ENCODE assay signal across 15 cellular contexts in the genomic region with DNA sequence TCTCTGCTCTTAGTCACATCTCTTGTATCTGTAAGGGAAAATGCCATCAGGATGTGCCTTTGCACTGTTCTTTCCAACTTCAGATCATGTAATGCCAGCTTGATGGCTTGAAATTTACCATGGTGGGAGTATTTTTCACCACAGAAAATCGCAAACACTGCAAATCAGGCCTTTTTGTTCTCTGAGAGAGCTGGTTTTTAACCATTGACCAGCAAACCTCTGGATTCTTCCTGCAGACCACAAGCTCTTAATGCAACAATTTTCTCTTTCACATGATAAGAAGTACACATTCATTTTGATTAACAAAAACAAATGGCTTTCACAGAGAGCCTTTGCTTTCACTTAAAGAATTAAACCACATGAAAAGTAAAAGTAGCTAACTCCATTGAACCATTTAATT.
DNase-seq lines count a peak whose midpoint lies in the region; ATAC-seq and TF ChIP-seq lines count a peak whose summit lies in the region.
"Had no signal": no experiment of that assay in that cellular context is flagged by ENCODE, and none has a peak within 500 bp of the region (broad histone marks: within the 10 kb centered on the region; RNA-seq: fewer than 3 reads in every experiment).

No MANE protein-coding gene starts in this region.

- peaks cover 5% of the 10 kb centered on the region for H3K9me3 Mint-ChIP-seq in nephron
- H3K9me3 Mint-ChIP-seq: CD8-positive, alpha-beta T cell had no signal

- peaks cover 7% of the 10 kb centered on the region for H3K36me3 Mint-ChIP-seq in nephron (ENCODE audit: low read depth)
- H3K36me3 Mint-ChIP-seq: CD14-positive monocyte; CD8-positive, alpha-beta T cell; IgD-negative memory B cell had no signal

- DNase-seq in OCI-M1 (lab: John Stamatoyannopoulos, UW), result peak; percentile 47
- peak; percentile 71 for DNase-seq in astrocyte of the hippocampus (ENCODE audit: low read depth, low spot score)
- DNase-seq in stimulated activated naive CD4-positive, alpha-beta T cell treated with Interleukin-2 at 50 U/mL for 16 hours (lab: John Stamatoyannopoulos, UW), result no peak
- DNase-seq in NCI-H1048 (lab: John Stamatoyannopoulos, UW), result no peak
- DNase-seq: CD8-positive, alpha-beta T cell; COR-L47; DMS153; DMS79 treated with DMSO at 0.1 percent for 48 hours; EL; GOT3; HFFc6 had no signal

- H3K4me3 Mint-ChIP-seq in nephron, result no peak overlapping the region
- H3K4me3 Mint-ChIP-seq: CD14-positive monocyte; CD8-positive, alpha-beta T cell; HFFc6; IgD-negative memory B cell had no signal

- H3K27me3 Mint-ChIP-seq in nephron (ENCODE audit: low read depth), result no peaks in the 10 kb centered on the region

- no peak for ATAC-seq in HG03520 (IDR thresholded peaks at IDR 0.05; ENCODE audit: unreplicated experiment)
- ATAC-seq: CD8-positive, alpha-beta T cell had no signal

- H3K4me1 Mint-ChIP-seq in nephron, result no peaks in the 10 kb centered on the region
- H3K4me1 Mint-ChIP-seq: CD14-positive monocyte, IgD-negative memory B cell had no signal

- H3K27ac Mint-ChIP-seq in nephron, result peak overlapping the region in 2 of 3 experiments; percentile 22 to 44
- H3K27ac Mint-ChIP-seq: CD14-positive monocyte; CD8-positive, alpha-beta T cell; HFFc6; IgD-negative memory B cell had no signal

- TF ChIP-seq CTCF in nephron (IDR thresholded peaks at IDR 0.05; ENCODE audit: unreplicated experiment in 3 of 3), result no peak

Comparison
In these comparisons a context has a peak if more than half of its experiments do, and no peak if none do; other contexts are left out.
1. DNase-seq: peak in OCI-M1 (single experiment) and astrocyte of the hippocampus (single experiment); none in stimulated activated naive CD4-positive, alpha-beta T cell treated with Interleukin-2 at 50 U/mL for 16 hours (single experiment) and NCI-H1048 (single experiment).